1 cellular context compared by ENCODE assay signal in genomic region chr12:93571360-93571853, GRCh38.
TF ChIP-seq lines count a peak whose summit lies in the region.

No MANE protein-coding gene starts in this region.

TF ChIP-seq in A549, 52 proteins besides CTCF, POLR2A, EP300 and RAD21 (continued from another document):
- TF ChIP-seq, protein P1, sequence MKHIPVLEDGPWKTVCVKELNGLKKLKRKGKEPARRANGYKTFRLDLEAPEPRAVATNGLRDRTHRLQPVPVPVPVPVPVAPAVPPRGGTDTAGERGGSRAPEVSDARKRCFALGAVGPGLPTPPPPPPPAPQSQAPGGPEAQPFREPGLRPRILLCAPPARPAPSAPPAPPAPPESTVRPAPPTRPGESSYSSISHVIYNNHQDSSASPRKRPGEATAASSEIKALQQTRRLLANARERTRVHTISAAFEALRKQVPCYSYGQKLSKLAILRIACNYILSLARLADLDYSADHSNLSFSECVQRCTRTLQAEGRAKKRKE (CRISPR knock-in tag; IDR thresholded peaks at IDR 0.05; ENCODE audit: low read depth), result no peak
- TF ChIP-seq BCL3 (IDR thresholded peaks at IDR 0.05), result peak; percentile 67; the same call in 2 of the 3 replicates
- 0 out of 2 replicates have a peak, but pooled peaks have one; percentile 18 for TF ChIP-seq HOXB5 (CRISPR knock-in tag; IDR thresholded peaks at IDR 0.05)
- TF ChIP-seq EHF (CRISPR knock-in tag; IDR thresholded peaks at IDR 0.05), result no peak
- TF ChIP-seq HOXB13 (CRISPR knock-in tag; IDR thresholded peaks at IDR 0.05; ENCODE audit: low read depth), result no peak
- TF ChIP-seq CBX8 (IDR thresholded peaks at IDR 0.05), result no peak
- TF ChIP-seq TFCP2L1 (CRISPR knock-in tag; IDR thresholded peaks at IDR 0.05), result no peak
- no peak for TF ChIP-seq KDM1A (IDR thresholded peaks at IDR 0.05; ENCODE audit: low read depth)
- no peak for TF ChIP-seq E2F6 (IDR thresholded peaks at IDR 0.05; ENCODE audit: borderline replicate concordance, low read depth)
- TF ChIP-seq FOXS1 (CRISPR knock-in tag; IDR thresholded peaks at IDR 0.05), result no peak
- no peak for TF ChIP-seq JUNB (IDR thresholded peaks at IDR 0.05)
- TF ChIP-seq BHLHE40 (IDR thresholded peaks at IDR 0.05; ENCODE audit: low read depth, low read length), result no peak
- TF ChIP-seq TP53 (CRISPR knock-in tag; IDR thresholded peaks at IDR 0.05), result no peak
- peak; percentile 21; the same call in 1 of the 2 replicates for TF ChIP-seq RNF2 (IDR thresholded peaks at IDR 0.05; ENCODE audit: borderline replicate concordance, low read depth)
- TF ChIP-seq SMC3 (IDR thresholded peaks at IDR 0.05), result peak; percentile 37; the same call in 2 of the 3 replicates
- TF ChIP-seq, protein P2, sequence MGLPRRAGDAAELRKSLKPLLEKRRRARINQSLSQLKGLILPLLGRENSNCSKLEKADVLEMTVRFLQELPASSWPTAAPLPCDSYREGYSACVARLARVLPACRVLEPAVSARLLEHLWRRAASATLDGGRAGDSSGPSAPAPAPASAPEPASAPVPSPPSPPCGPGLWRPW (IDR thresholded peaks at IDR 0.05), result no peak
- no peak for TF ChIP-seq NR3C1 (IDR thresholded peaks at IDR 0.05)
